Comparison of ENCODE assay signal across 23 cellular contexts in genomic region chr9:25602366-25603044, GRCh38.
DNase-seq lines count a peak whose midpoint lies in the region; ATAC-seq and TF ChIP-seq lines count a peak whose summit lies in the region.
"Had no signal": no experiment of that assay in that cellular context is flagged by ENCODE, and none has a peak within 500 bp of the region (broad histone marks: within the 10 kb centered on the region; RNA-seq: fewer than 3 reads in every experiment).

No MANE protein-coding gene starts in this region.

- no peak overlapping the region for H3K27ac Mint-ChIP-seq in effector memory CD8-positive, alpha-beta T cell
- H3K27ac Mint-ChIP-seq: activated B cell treated with CpG ODN at 0.5 μM for 24 hours; activated CD4-positive, alpha-beta memory T cell treated with anti-CD3 and anti-CD28 coated beads, Interleukin-2, amount 10 ng/mL, durations not matched to agents 7 days and 5 days; CD8-positive, alpha-beta memory T cell had no signal

- H3K9me3 Mint-ChIP-seq in effector memory CD8-positive, alpha-beta T cell: peaks cover 7 to 10% of the 10 kb centered on the region in 2 donors
- H3K9me3 Mint-ChIP-seq: activated CD4-positive, alpha-beta memory T cell treated with anti-CD3 and anti-CD28 coated beads, Interleukin-2, amount 10 ng/mL, durations not matched to agents 7 days and 5 days had no signal

- H3K4me2 ChIP-seq in smooth muscle cell: peak overlapping the region; percentile 28

- no peak overlapping the region for H3K4me3 ChIP-seq in HUES64 (ENCODE audit: low read length)
- no peak overlapping the region for H3K4me3 ChIP-seq in epithelial cell of esophagus (ENCODE audit: low read length)
- H3K4me3 ChIP-seq in lung: no peak overlapping the region
- H3K4me3 ChIP-seq in smooth muscle cell: no peak overlapping the region
- H3K4me3 ChIP-seq: SK-N-MC, tibial nerve had no signal

- no peaks in the 10 kb centered on the region for H4K20me1 ChIP-seq in smooth muscle cell (ENCODE audit: low read depth)

- no peak overlapping the region for H3K4me3 Mint-ChIP-seq in effector memory CD8-positive, alpha-beta T cell
- H3K4me3 Mint-ChIP-seq: activated B cell treated with CpG ODN at 0.5 μM for 24 hours; activated CD4-positive, alpha-beta memory T cell treated with anti-CD3 and anti-CD28 coated beads, Interleukin-2, amount 10 ng/mL, durations not matched to agents 7 days and 5 days; CD8-positive, alpha-beta memory T cell had no signal

- no peaks in the 10 kb centered on the region for H3K27me3 Mint-ChIP-seq in effector memory CD8-positive, alpha-beta T cell
- H3K27me3 Mint-ChIP-seq: activated B cell treated with CpG ODN at 0.5 μM for 24 hours; activated CD4-positive, alpha-beta memory T cell treated with anti-CD3 and anti-CD28 coated beads, Interleukin-2, amount 10 ng/mL, durations not matched to agents 7 days and 5 days; CD8-positive, alpha-beta memory T cell had no signal

- peaks cover 24% of the 10 kb centered on the region for H3K4me1 ChIP-seq in HUES64 (ENCODE audit: insufficient read depth, low read length)
- no peaks in the 10 kb centered on the region for H3K4me1 ChIP-seq in lung (ENCODE audit: control insufficient read depth in 2 of 2, insufficient read depth in 2 of 2, low read length in 2 of 2)
- peaks cover 14% of the 10 kb centered on the region for H3K4me1 ChIP-seq in smooth muscle cell (ENCODE audit: low read depth)
- H3K4me1 ChIP-seq: tibial nerve had no signal

- H3F3A ChIP-seq in smooth muscle cell (ENCODE audit: low read depth): peaks cover 7% of the 10 kb centered on the region

- H3K36me3 ChIP-seq in HUES64 (ENCODE audit: insufficient read depth, low read length): no peaks in the 10 kb centered on the region
- H3K36me3 ChIP-seq in lung (ENCODE audit: control insufficient read depth in 2 of 2, insufficient read depth in 2 of 2, low read length in 2 of 2): no peaks in the 10 kb centered on the region
- no peaks in the 10 kb centered on the region for H3K36me3 ChIP-seq in smooth muscle cell (ENCODE audit: low read depth)
- H3K36me3 ChIP-seq: tibial nerve had no signal

- H3K9ac ChIP-seq in HUES64 (ENCODE audit: low read depth, low read length) (no peak overlapping the region), smooth muscle cell (ENCODE audit: low read depth) (no peak overlapping the region)

- H3K27me3 ChIP-seq in HUES64 (ENCODE audit: insufficient read depth, low read length) (no peaks in the 10 kb centered on the region), lung (ENCODE audit: control insufficient read depth, insufficient read depth) (no peaks in the 10 kb centered on the region), smooth muscle cell (ENCODE audit: low read depth) (no peaks in the 10 kb centered on the region)
- H3K27me3 ChIP-seq: tibial nerve had no signal

- H2AFZ ChIP-seq in smooth muscle cell (ENCODE audit: low read depth): peak overlapping the region; percentile 59

- peak; percentile 60 for DNase-seq in epithelial cell of esophagus (ENCODE audit: low read depth)
- DNase-seq in lung (ENCODE audit: low spot score): no peak
- no peak for DNase-seq in smooth muscle cell (lab: John Stamatoyannopoulos, UW; ENCODE audit: unreplicated experiment)
- no peak for DNase-seq in NCI-H1092 treated with DMSO at 0.1 percent for 48 hours (lab: John Stamatoyannopoulos, UW)
- no peak for DNase-seq in effector memory CD8-positive, alpha-beta T cell
- DNase-seq: activated B cell treated with CpG ODN at 0.5 μM for 24 hours; activated CD4-positive, alpha-beta memory T cell treated with anti-CD3 and anti-CD28 coated beads, Interleukin-2, amount 10 ng/mL, durations not matched to agents 7 days and 5 days; activated gamma-delta T cell treated with Interleukin-2 at 50 U/mL for 16 hours; activated T-cell treated with anti-CD3 and anti-CD28 coated beads for 4 hours; amniotic stem cell; CD8-positive, alpha-beta memory T cell; foreskin melanocyte; KG1; NCI-H2029 treated with DMSO at 0.1 percent for 48 hours; stimulated activated CD4-positive, alpha-beta T cell treated with anti-CD3 and anti-CD28 coated beads, Interleukin-1b, Interleukin-23, amount 100 ng/mL, for 48 hours; stimulated activated naive CD4-positive, alpha-beta T cell; T-helper 2 cell had no signal

- ATAC-seq in lung (ENCODE audit: insufficient read depth, low FRiP score): peak; percentile 53
- ATAC-seq in HG02798 (IDR thresholded peaks at IDR 0.05; ENCODE audit: poor library complexity, unreplicated experiment): no peak
- ATAC-seq in effector memory CD8-positive, alpha-beta T cell (replicated peaks): no peak
- ATAC-seq in GM19023 (IDR thresholded peaks at IDR 0.05; ENCODE audit: unreplicated experiment): no peak
- ATAC-seq: left lobe of liver had no signal

- H3K27ac ChIP-seq in HUES64 (ENCODE audit: low read depth, low read length) (0 out of 2 replicates have a peak overlapping the region, but pooled peaks have one; percentile 6), lung (ENCODE audit: low read depth in 1 of 2, low read length in 1 of 2) (no peak overlapping the region), smooth muscle cell (ENCODE audit: low read depth) (no peak overlapping the region)
- H3K27ac ChIP-seq: SK-N-MC, tibial nerve had no signal

- no peaks in the 10 kb centered on the region for H3K79me2 ChIP-seq in smooth muscle cell (ENCODE audit: low read depth)

- 78% methylated on average over 4 of the region's 6 CpGs for WGBS in HUES64
- 62 to 67% methylated on average over 6 of the region's 6 CpGs for WGBS in lung, 2 donors
- 60% methylated on average over 6 of the region's 6 CpGs for WGBS in smooth muscle cell (ENCODE audit: low lambda C conversion rate)

- H3K9me3 ChIP-seq in HUES64 (ENCODE audit: insufficient read depth, low read depth, low read length) (no peaks in the 10 kb centered on the region), lung (ENCODE audit: control insufficient read depth in 2 of 2, insufficient read depth in 1 of 2, low read length in 1 of 2) (no peaks in the 10 kb centered on the region), smooth muscle cell (replicated peaks; ENCODE audit: low read depth) (no peaks in the 10 kb centered on the region)
- H3K9me3 ChIP-seq: tibial nerve had no signal

- TF ChIP-seq CTCF in epithelial cell of esophagus (IDR thresholded peaks at IDR 0.05; ENCODE audit: insufficient read depth, low read depth, low read length, missing control alignments) (no peak), lung (IDR thresholded peaks at IDR 0.05; ENCODE audit: control extremely low read depth, extremely low read depth) (no peak), smooth muscle cell (IDR thresholded peaks at IDR 0.05; ENCODE audit: borderline replicate concordance, insufficient read depth, poor library complexity, severe bottlenecking) (no peak)

- H3K36me3 Mint-ChIP-seq in effector memory CD8-positive, alpha-beta T cell (ENCODE audit: insufficient read depth): no peaks in the 10 kb centered on the region
- H3K36me3 Mint-ChIP-seq: CD8-positive, alpha-beta memory T cell had no signal

- no peaks in the 10 kb centered on the region for H3K4me1 Mint-ChIP-seq in effector memory CD8-positive, alpha-beta T cell (ENCODE audit: low read depth in 2 of 2)
- H3K4me1 Mint-ChIP-seq: activated B cell treated with CpG ODN at 0.5 μM for 24 hours; activated CD4-positive, alpha-beta memory T cell treated with anti-CD3 and anti-CD28 coated beads, Interleukin-2, amount 10 ng/mL, durations not matched to agents 7 days and 5 days; CD8-positive, alpha-beta memory T cell had no signal
